In genomic region chr11:20661445-20661844, GRCh38 we compare ENCODE assay signal across 35 cellular contexts. TPM values are rescaled to one million over a fixed set of nuclear protein-coding genes. Genes with fewer than 3 reads are reported as not detected.
"Had no signal": no experiment of that assay in that cellular context is flagged by ENCODE, and none has a peak within 500 bp of the region (broad histone marks: within the 10 kb centered on the region; RNA-seq: fewer than 3 reads in every experiment).

No MANE protein-coding gene starts in this region.

- H3K4me2 ChIP-seq: PC-9 had no signal

- H3K9me3 ChIP-seq: ascending aorta, colonic mucosa, MG63 had no signal

- DNase-seq: activated CD4-positive, alpha-beta memory T cell treated with anti-CD3 and anti-CD28 coated beads, Interleukin-2, amount 10 ng/mL, durations not matched to agents 7 days and 5 days; activated CD4-positive, alpha-beta T cell treated with anti-CD3 and anti-CD28 coated beads for 1 hour; activated CD4-positive, alpha-beta T cell treated with anti-CD3 and anti-CD28 coated beads for 48 hours; activated CD4-positive, CD25-positive, alpha-beta regulatory T cell; activated effector memory CD4-positive, alpha-beta T cell treated with anti-CD3 and anti-CD28 coated beads, Interleukin-2, amount 50 U/mL, for 16 hours; activated naive CD4-positive, alpha-beta T cell; activated naive CD4-positive, alpha-beta T cell treated with anti-CD3 and anti-CD28 coated beads, Interleukin-2, amount 50 U/mL, for 16 hours; activated naive CD8-positive, alpha-beta T cell treated with anti-CD3 and anti-CD28 coated beads for 36 hours; activated T-cell treated with anti-CD3 and anti-CD28 coated beads, Interleukin-2, amount 50 U/mL, for 1 hour; activated T-cell treated with anti-CD3 and anti-CD28 coated beads, Interleukin-2, amount 50 U/mL, for 72 hours; amygdala; colonic mucosa; Kasumi-1; KBM-7; MG63; NCI-H1092 treated with DMSO at 0.1 percent for 48 hours; NCI-H1417 treated with DMSO at 0.1 percent for 48 hours; NCI-H187 treated with DMSO at 0.1 percent for 48 hours; NCI-H2081; NCI-H2171; NCI-H510A; PC-9; SW 1271; T1000; WERI-Rb-1 had no signal

- H3K27me3 ChIP-seq: ascending aorta, colonic mucosa, MG63 had no signal

- H3K27ac ChIP-seq: ascending aorta, cardiac muscle cell, colonic mucosa, PC-9, RWPE1, WERI-Rb-1 had no signal

- H3K4me3 ChIP-seq: ascending aorta, cardiac muscle cell, colonic mucosa, MG63, PC-9 had no signal

- H3K36me3 ChIP-seq: ascending aorta, cardiac muscle cell, colonic mucosa, MG63, WERI-Rb-1 had no signal

- H3K4me1 ChIP-seq: ascending aorta, colonic mucosa had no signal

RNA-seq across cellular contexts. Expression of gene NELL1, which starts 7.9 kb away (rescaled TPM):
- total RNA-seq: activated CD4-positive, alpha-beta memory T cell treated with anti-CD3 and anti-CD28 coated beads, Interleukin-2, amount 10 ng/mL, durations not matched to agents 7 days and 5 days; activated CD8-positive, alpha-beta memory T cell treated with anti-CD3 and anti-CD28 coated beads for 36 hours; activated naive CD8-positive, alpha-beta T cell treated with anti-CD3 and anti-CD28 coated beads for 36 hours; activated T-cell treated with anti-CD3 and anti-CD28 coated beads, Interleukin-2, amount 50 U/mL, for 72 hours; activated T-helper 17 cell treated with anti-CD3 and anti-CD28 coated beads, Interleukin-2, amount 50 U/mL, for 72 hours; ascending aorta; chondrocyte; OCI-LY7; PC-9; Right ventricle myocardium inferior; T-helper 1 cell treated with Interleukin-12 subunit alpha and Interleukin-12 subunit beta and Interleukin-4 antibody, amounts not matched to agents 30 ng/mL and 1 ng/mL, for 36 hours; T-helper 2 cell treated with Interferon-gamma antibody and Interleukin-4, amounts not matched to agents 100 ng/mL and 5 ng/mL, for 36 hours had no signal
